In genomic region chr2:156399950-156400703, GRCh38 we compare ENCODE assay signal across 8 cellular contexts. TPM values are rescaled to one million over a fixed set of nuclear protein-coding genes. Genes with fewer than 3 reads are reported as not detected.
A peak's percentile ranks its signal among the peaks of the same experiment; 100 is the strongest.
DNase-seq lines count a peak whose midpoint lies in the region; ATAC-seq and TF ChIP-seq lines count a peak whose summit lies in the region.

No MANE protein-coding gene starts in this region.

- H3K4me3 Mint-ChIP-seq in activated naive CD8-positive, alpha-beta T cell treated with anti-CD3 and anti-CD28 coated beads for 36 hours, result peak overlapping the region; percentile 88
- peak overlapping the region; percentile 85 for H3K4me3 Mint-ChIP-seq in glutamatergic neuron (ENCODE audit: unreplicated experiment)

- no peaks in the 10 kb centered on the region for H3K36me3 Mint-ChIP-seq in activated naive CD8-positive, alpha-beta T cell treated with anti-CD3 and anti-CD28 coated beads for 36 hours
- H3K36me3 Mint-ChIP-seq in glutamatergic neuron (ENCODE audit: unreplicated experiment), result no peaks in the 10 kb centered on the region

- H3K9me3 ChIP-seq in neutrophil, result no peaks in the 10 kb centered on the region

- peak overlapping the region; percentile 93 for H3K27ac Mint-ChIP-seq in activated naive CD8-positive, alpha-beta T cell treated with anti-CD3 and anti-CD28 coated beads for 36 hours
- peak overlapping the region; percentile 87 for H3K27ac Mint-ChIP-seq in glutamatergic neuron (ENCODE audit: unreplicated experiment)

- peaks cover 47 to 65% of the 10 kb centered on the region in 2 experiments for H3K4me1 ChIP-seq in neutrophil (ENCODE audit: control insufficient read depth in 1 of 2, insufficient read depth in 1 of 2, low read depth in 1 of 2, low read length in 1 of 2)

- DNase-seq in DMS153 (lab: John Stamatoyannopoulos, UW) (peak; percentile 82), NCI-H748 (lab: John Stamatoyannopoulos, UW; ENCODE audit: unreplicated experiment) (peak; percentile 89), glutamatergic neuron (peak; percentile 55)
- peak; percentile 58 for DNase-seq in activated naive CD8-positive, alpha-beta T cell treated with anti-CD3 and anti-CD28 coated beads for 36 hours
- no peak for DNase-seq in activated effector memory CD4-positive, alpha-beta T cell treated with anti-CD3 and anti-CD28 coated beads, Interleukin-2, amount 50 U/mL, for 16 hours

- ATAC-seq in GM19328 (IDR thresholded peaks at IDR 0.05; ENCODE audit: unreplicated experiment) (peak; percentile 37), HG03354 (IDR thresholded peaks at IDR 0.05; ENCODE audit: poor library complexity, severe bottlenecking, unreplicated experiment) (peak; percentile 38)

- H3K27me3 ChIP-seq in neutrophil, result no peaks in the 10 kb centered on the region

- H3K36me3 ChIP-seq in neutrophil, result no peaks in the 10 kb centered on the region

- peak overlapping the region; percentile 56 to 64 for H3K4me3 ChIP-seq in neutrophil (ENCODE audit: low read depth in 1 of 2, low read length in 1 of 2)

- peaks cover 36% of the 10 kb centered on the region for H3K4me1 Mint-ChIP-seq in activated naive CD8-positive, alpha-beta T cell treated with anti-CD3 and anti-CD28 coated beads for 36 hours
- peaks cover 4% of the 10 kb centered on the region for H3K4me1 Mint-ChIP-seq in glutamatergic neuron (ENCODE audit: low read depth, unreplicated experiment)

- H3K9me3 Mint-ChIP-seq in activated naive CD8-positive, alpha-beta T cell treated with anti-CD3 and anti-CD28 coated beads for 36 hours, result no peaks in the 10 kb centered on the region
- peaks cover 14% of the 10 kb centered on the region for H3K9me3 Mint-ChIP-seq in glutamatergic neuron (ENCODE audit: unreplicated experiment)

- peak overlapping the region; percentile 76 for H3K27ac ChIP-seq in neutrophil

- peaks cover 8% of the 10 kb centered on the region for H3K27me3 Mint-ChIP-seq in activated naive CD8-positive, alpha-beta T cell treated with anti-CD3 and anti-CD28 coated beads for 36 hours
- peaks cover 15% of the 10 kb centered on the region for H3K27me3 Mint-ChIP-seq in glutamatergic neuron (ENCODE audit: unreplicated experiment)

- TF ChIP-seq CTCF in glutamatergic neuron (IDR thresholded peaks at IDR 0.05; ENCODE audit: partially characterized antibody, unreplicated experiment) (no peak), neutrophil (IDR thresholded peaks at IDR 0.05) (no peak)

RNA-seq across cellular contexts. Expression of gene GPD2, which starts 36.1 kb away (rescaled TPM):
- 10 to 100 TPM; 41.2 to 46.2 TPM for total RNA-seq in activated naive CD8-positive, alpha-beta T cell treated with anti-CD3 and anti-CD28 coated beads for 36 hours
- 26.2 TPM for total RNA-seq in glutamatergic neuron (ENCODE audit: unreplicated experiment)
